ENCODE assay signal across 20 cellular contexts in the genomic region with DNA sequence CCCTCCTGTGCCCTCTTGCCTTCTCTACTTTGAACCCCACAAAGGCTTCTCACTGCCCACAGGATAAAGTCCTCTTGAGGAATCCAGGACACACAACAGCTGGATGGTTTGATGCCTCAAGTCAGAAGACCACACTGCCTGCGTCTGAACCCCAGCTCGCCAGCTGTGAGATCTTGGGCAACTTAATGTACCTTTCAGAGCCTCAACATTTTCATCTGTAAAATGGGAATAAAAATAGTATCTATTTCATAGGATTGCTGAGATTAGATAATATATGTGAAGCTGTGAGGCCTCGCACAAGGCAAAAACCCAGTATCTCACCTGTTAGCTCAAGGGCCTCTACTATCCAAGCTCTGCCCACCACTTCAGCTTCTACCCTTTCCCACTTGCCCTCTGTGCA. TPM values are rescaled to one million over a fixed set of nuclear protein-coding genes. Genes with fewer than 3 reads are reported as not detected.
A peak's percentile ranks its signal among the peaks of the same experiment; 100 is the strongest.
DNase-seq lines count a peak whose midpoint lies in the region; ATAC-seq and TF ChIP-seq lines count a peak whose summit lies in the region.
"Had no signal": no experiment of that assay in that cellular context is flagged by ENCODE, and none has a peak within 500 bp of the region (broad histone marks: within the 10 kb centered on the region; RNA-seq: fewer than 3 reads in every experiment).

No MANE protein-coding gene starts in this region.

- TF ChIP-seq CTCF in Loucy (conservative IDR thresholded peaks at IDR 0.05; ENCODE audit: low read length) (no peak), neutrophil (IDR thresholded peaks at IDR 0.05) (no peak), Calu3 (IDR thresholded peaks at IDR 0.05; ENCODE audit: unreplicated experiment) (no peak)
- no peak for TF ChIP-seq CTCF in CD8-positive, alpha-beta T cell (IDR thresholded peaks at IDR 0.05)

- no peaks in the 10 kb centered on the region for H3K9me2 ChIP-seq in Loucy (replicated peaks; ENCODE audit: low read depth, low read length)

- no peak overlapping the region for H3K4me3 Mint-ChIP-seq in activated CD4-positive, alpha-beta T cell treated with anti-CD3 and anti-CD28 coated beads for 36 hours
- H3K4me3 Mint-ChIP-seq in dendritic cell treated with granulocyte-macrophage colony-stimulating factor and Interleukin-4, amounts not matched to agents 40 ng/mL and 50 ng/mL, for 4 days = no peak overlapping the region
- H3K4me3 Mint-ChIP-seq in CD8-positive, alpha-beta T cell = no peak overlapping the region
- H3K4me3 Mint-ChIP-seq in Calu3 (ENCODE audit: low read depth, unreplicated experiment) = no peak overlapping the region

- no peak for DNase-seq in activated CD4-positive, alpha-beta T cell treated with anti-CD3 and anti-CD28 coated beads for 36 hours
- DNase-seq in activated CD4-positive, alpha-beta T cell treated with anti-CD3 and anti-CD28 coated beads for 1 hour = no peak
- no peak for DNase-seq in CD8-positive, alpha-beta T cell
- DNase-seq in Calu3 (no peak), amniotic stem cell (lab: John Stamatoyannopoulos, UW) (no peak)
- DNase-seq: BE2C, DMS 273 treated with DMSO at 0.1 percent for 48 hours, GF-D8, NCI-H1048, NCI-H2081 treated with DMSO at 0.1 percent for 48 hours, NCI-H510A, NCI-H774, PC-3, SJCRH30 had no signal

- intact Hi-C loops in activated CD4-positive, alpha-beta T cell treated with anti-CD3 and anti-CD28 coated beads for 36 hours (cut with DNase I, micrococcal nuclease) = loop anchor here in 1 of 2 experiments (5.0 kb wide), 4 partner anchors 538 to 1983 kb away; a partner anchor contains a TSS
- intact Hi-C loops in dendritic cell treated with granulocyte-macrophage colony-stimulating factor and Interleukin-4, amounts not matched to agents 40 ng/mL and 50 ng/mL, for 4 days (cut with micrococcal nuclease) = no loop called here
- intact Hi-C loops in CD8-positive, alpha-beta T cell (cut with DNase I, micrococcal nuclease) = loop anchor here (5.0 kb wide), 4 partner anchors 157 to 598 kb away; a partner anchor contains a TSS
- intact Hi-C loops in Calu3 (cut with micrococcal nuclease; ENCODE audit: unreplicated experiment) = no loop called here

- no TSS peak for BruUV-seq in Calu3 (replicated peaks; lab: Mats Ljungman, UMichigan)

- H3K9ac ChIP-seq in Loucy (ENCODE audit: low read depth, low read length, poor library complexity, severe bottlenecking) = peak overlapping the region; percentile 75
- H3K9ac ChIP-seq: KMS-11 had no signal

- H3F3A ChIP-seq in Loucy (ENCODE audit: low read depth) = no peaks in the 10 kb centered on the region

- H3K4me1 ChIP-seq in Loucy (ENCODE audit: insufficient read depth, low read length, poor library complexity, severe bottlenecking) = peaks cover 30% of the 10 kb centered on the region
- peaks cover 34 to 38% of the 10 kb centered on the region in 2 experiments for H3K4me1 ChIP-seq in neutrophil (ENCODE audit: control insufficient read depth in 1 of 2, insufficient read depth in 1 of 2, low read depth in 1 of 2, low read length in 1 of 2)
- peaks cover 15% of the 10 kb centered on the region for H3K4me1 ChIP-seq in CD8-positive, alpha-beta T cell (ENCODE audit: insufficient read depth, low read length)

- CTCF ChIA-PET in activated CD4-positive, alpha-beta T cell treated with anti-CD3 and anti-CD28 coated beads for 36 hours (lab: Charles Lee) = interaction anchor here (0.6 to 1.1 kb wide), 3 partner anchors 14 to 404 kb away, joined by 3 read pairs; no protein-coding TSS in a partner anchor
- CTCF ChIA-PET in CD8-positive, alpha-beta T cell (lab: Charles Lee) = interaction anchor here (1.1 kb wide), 1 partner anchor 10 kb away, joined by 5 read pairs; no protein-coding TSS in a partner anchor
- CTCF ChIA-PET in Calu3 (lab: Charles Lee) = no interaction called here

- H3K36me3 ChIP-seq in Loucy (ENCODE audit: insufficient read depth, low read length) (no peaks in the 10 kb centered on the region; the same call in 1 of the 2 replicates), neutrophil (peaks cover 28% of the 10 kb centered on the region)
- peaks cover 18% of the 10 kb centered on the region for H3K36me3 ChIP-seq in CD8-positive, alpha-beta T cell (ENCODE audit: insufficient read depth, low read length)

- no peak for ATAC-seq in activated CD4-positive, alpha-beta T cell treated with anti-CD3 and anti-CD28 coated beads for 36 hours
- ATAC-seq in CD8-positive, alpha-beta T cell = no peak
- ATAC-seq: HCT116, PC-3 had no signal

- POLR2A ChIA-PET in activated CD4-positive, alpha-beta T cell treated with anti-CD3 and anti-CD28 coated beads for 36 hours (lab: Charles Lee) = interaction anchor here (0.6 kb wide), 1 partner anchor 44 kb away, joined by 5 read pairs; no protein-coding TSS in a partner anchor
- POLR2A ChIA-PET in CD8-positive, alpha-beta T cell (lab: Charles Lee) = no interaction called here

- H3K27ac Mint-ChIP-seq in activated CD4-positive, alpha-beta T cell treated with anti-CD3 and anti-CD28 coated beads for 36 hours = peak overlapping the region; percentile 96
- H3K27ac Mint-ChIP-seq in dendritic cell treated with granulocyte-macrophage colony-stimulating factor and Interleukin-4, amounts not matched to agents 40 ng/mL and 50 ng/mL, for 4 days = peak overlapping the region; percentile 7
- H3K27ac Mint-ChIP-seq in CD8-positive, alpha-beta T cell = no peak overlapping the region
- no peak overlapping the region for H3K27ac Mint-ChIP-seq in Calu3 (ENCODE audit: unreplicated experiment)

- H3K4me3 ChIP-seq in Loucy (ENCODE audit: low read length, poor library complexity, severe bottlenecking) (no peak overlapping the region), neutrophil (ENCODE audit: low read depth in 1 of 2, low read length in 1 of 2) (no peak overlapping the region)
- no peak overlapping the region for H3K4me3 ChIP-seq in CD8-positive, alpha-beta T cell (ENCODE audit: low read depth, low read length)
- H3K4me3 ChIP-seq: SJCRH30 had no signal

- H2AFZ ChIP-seq in Loucy (ENCODE audit: low read length) = no peak overlapping the region

- no peaks in the 10 kb centered on the region for H3K27me3 Mint-ChIP-seq in activated CD4-positive, alpha-beta T cell treated with anti-CD3 and anti-CD28 coated beads for 36 hours
- H3K27me3 Mint-ChIP-seq in dendritic cell treated with granulocyte-macrophage colony-stimulating factor and Interleukin-4, amounts not matched to agents 40 ng/mL and 50 ng/mL, for 4 days = no peaks in the 10 kb centered on the region
- no peaks in the 10 kb centered on the region for H3K27me3 Mint-ChIP-seq in CD8-positive, alpha-beta T cell (ENCODE audit: low read depth)
- H3K27me3 Mint-ChIP-seq in Calu3 (ENCODE audit: unreplicated experiment) = no peaks in the 10 kb centered on the region

- no peak overlapping the region for H3K4me2 ChIP-seq in Loucy (ENCODE audit: low read depth, low read length, poor library complexity, severe bottlenecking)
- H3K4me2 ChIP-seq: KMS-11 had no signal

- H3K9me3 ChIP-seq in Loucy (ENCODE audit: insufficient read depth, low read depth, low read length) (no peaks in the 10 kb centered on the region), neutrophil (no peaks in the 10 kb centered on the region)
- H3K9me3 ChIP-seq in CD8-positive, alpha-beta T cell (ENCODE audit: low read length) = no peaks in the 10 kb centered on the region
- H3K9me3 ChIP-seq: BE2C, SJCRH30 had no signal

- H3K36me3 Mint-ChIP-seq in activated CD4-positive, alpha-beta T cell treated with anti-CD3 and anti-CD28 coated beads for 36 hours (ENCODE audit: low read depth) = peaks cover 20% of the 10 kb centered on the region
- H3K36me3 Mint-ChIP-seq in dendritic cell treated with granulocyte-macrophage colony-stimulating factor and Interleukin-4, amounts not matched to agents 40 ng/mL and 50 ng/mL, for 4 days (ENCODE audit: low read depth) = peaks cover 58% of the 10 kb centered on the region
- peaks cover 51% of the 10 kb centered on the region for H3K36me3 Mint-ChIP-seq in CD8-positive, alpha-beta T cell
- H3K36me3 Mint-ChIP-seq in Calu3 (ENCODE audit: insufficient read depth, unreplicated experiment) = peaks cover 56% of the 10 kb centered on the region

- H3K79me2 ChIP-seq in Loucy (ENCODE audit: insufficient read depth, low read length) = peaks cover 24% of the 10 kb centered on the region

- peaks cover 27% of the 10 kb centered on the region for H3K4me1 Mint-ChIP-seq in activated CD4-positive, alpha-beta T cell treated with anti-CD3 and anti-CD28 coated beads for 36 hours
- H3K4me1 Mint-ChIP-seq in dendritic cell treated with granulocyte-macrophage colony-stimulating factor and Interleukin-4, amounts not matched to agents 40 ng/mL and 50 ng/mL, for 4 days (ENCODE audit: low read depth) = peaks cover 18% of the 10 kb centered on the region
- peaks cover 24% of the 10 kb centered on the region for H3K4me1 Mint-ChIP-seq in CD8-positive, alpha-beta T cell (ENCODE audit: low read depth)
- H3K4me1 Mint-ChIP-seq in Calu3 (ENCODE audit: low read depth, unreplicated experiment) = no peaks in the 10 kb centered on the region

- no peaks in the 10 kb centered on the region for H3K9me3 Mint-ChIP-seq in activated CD4-positive, alpha-beta T cell treated with anti-CD3 and anti-CD28 coated beads for 36 hours (ENCODE audit: low read depth)
- no peaks in the 10 kb centered on the region for H3K9me3 Mint-ChIP-seq in dendritic cell treated with granulocyte-macrophage colony-stimulating factor and Interleukin-4, amounts not matched to agents 40 ng/mL and 50 ng/mL, for 4 days
- no peaks in the 10 kb centered on the region for H3K9me3 Mint-ChIP-seq in CD8-positive, alpha-beta T cell
- H3K9me3 Mint-ChIP-seq in Calu3 (ENCODE audit: low read depth, unreplicated experiment) = no peaks in the 10 kb centered on the region

- H4K20me1 ChIP-seq in Loucy (ENCODE audit: insufficient read depth, low read length, poor library complexity, severe bottlenecking) = no peaks in the 10 kb centered on the region

- H3K27ac ChIP-seq in neutrophil = peak overlapping the region; percentile 21
- H3K27ac ChIP-seq in CD8-positive, alpha-beta T cell (ENCODE audit: low read depth, low read length) = no peak overlapping the region
- H3K27ac ChIP-seq: 22Rv1, KMS-11, SJCRH30 had no signal

- H3K27me3 ChIP-seq in Loucy (ENCODE audit: insufficient read depth, low read length, poor library complexity, severe bottlenecking) (no peaks in the 10 kb centered on the region), neutrophil (no peaks in the 10 kb centered on the region)
- no peaks in the 10 kb centered on the region for H3K27me3 ChIP-seq in CD8-positive, alpha-beta T cell (ENCODE audit: insufficient read depth, low read length)
- H3K27me3 ChIP-seq: BE2C, SJCRH30 had no signal

RNA-seq across cellular contexts. Expression of a gene that starts 2.3 kb away (rescaled TPM):
- total RNA-seq in activated CD4-positive, alpha-beta T cell treated with anti-CD3 and anti-CD28 coated beads for 36 hours = 10 to 100 TPM; 47.0 to 51.4 TPM
- 10 to 100 TPM; 15.9 to 19.2 TPM for total RNA-seq in CD8-positive, alpha-beta T cell
- total RNA-seq in Calu3 (2022) = 38.3 and 39.7 TPM in 2 replicates

RNA-seq across cellular contexts. Expression of a gene that starts 2.4 kb away (rescaled TPM):
- total RNA-seq in activated CD4-positive, alpha-beta T cell treated with anti-CD3 and anti-CD28 coated beads for 36 hours = 1 to 10 TPM; 5.6 to 6.9 TPM
- total RNA-seq in CD8-positive, alpha-beta T cell = 1 to 10 TPM; 3.4 to 5.8 TPM
- total RNA-seq in Calu3 (2022) = 21.7 and 22.4 TPM in 2 replicates

RNA-seq across cellular contexts. Expression of a gene that starts 40.8 kb away (rescaled TPM):
- total RNA-seq in activated CD4-positive, alpha-beta T cell treated with anti-CD3 and anti-CD28 coated beads for 36 hours = 10 to 100 TPM; 15.4 to 16.4 TPM
- 10 to 100 TPM; 25.9 to 28.1 TPM for total RNA-seq in CD8-positive, alpha-beta T cell
- total RNA-seq in Calu3 (2022) = 18.3 and 21.7 TPM in 2 replicates

RNA-seq across cellular contexts. Expression of a gene that starts 55.4 kb away (rescaled TPM):
- total RNA-seq in activated CD4-positive, alpha-beta T cell treated with anti-CD3 and anti-CD28 coated beads for 36 hours = 1 to 10 TPM; 6.5 to 6.6 TPM
- 1 to 10 TPM; 2.7 to 3.6 TPM for total RNA-seq in CD8-positive, alpha-beta T cell
- 89.7 and 107 TPM in 2 replicates for total RNA-seq in Calu3 (2022)

Comparison
In these comparisons a context has a peak if more than half of its experiments do, and no peak if none do; other contexts are left out.
1. H3K27ac Mint-ChIP-seq: peak in activated CD4-positive, alpha-beta T cell treated with anti-CD3 and anti-CD28 coated beads for 36 hours (single experiment) and dendritic cell treated with granulocyte-macrophage colony-stimulating factor and Interleukin-4, amounts not matched to agents 40 ng/mL and 50 ng/mL, for 4 days (single experiment); none in CD8-positive, alpha-beta T cell (single experiment) and Calu3 (single experiment).
2. intact Hi-C loops: an anchor here in CD8-positive, alpha-beta T cell (5.0 kb wide); none called in dendritic cell treated with granulocyte-macrophage colony-stimulating factor and Interleukin-4, amounts not matched to agents 40 ng/mL and 50 ng/mL, for 4 days and Calu3.